ENCODE assay signal across 1 cellular context in the genomic region with DNA sequence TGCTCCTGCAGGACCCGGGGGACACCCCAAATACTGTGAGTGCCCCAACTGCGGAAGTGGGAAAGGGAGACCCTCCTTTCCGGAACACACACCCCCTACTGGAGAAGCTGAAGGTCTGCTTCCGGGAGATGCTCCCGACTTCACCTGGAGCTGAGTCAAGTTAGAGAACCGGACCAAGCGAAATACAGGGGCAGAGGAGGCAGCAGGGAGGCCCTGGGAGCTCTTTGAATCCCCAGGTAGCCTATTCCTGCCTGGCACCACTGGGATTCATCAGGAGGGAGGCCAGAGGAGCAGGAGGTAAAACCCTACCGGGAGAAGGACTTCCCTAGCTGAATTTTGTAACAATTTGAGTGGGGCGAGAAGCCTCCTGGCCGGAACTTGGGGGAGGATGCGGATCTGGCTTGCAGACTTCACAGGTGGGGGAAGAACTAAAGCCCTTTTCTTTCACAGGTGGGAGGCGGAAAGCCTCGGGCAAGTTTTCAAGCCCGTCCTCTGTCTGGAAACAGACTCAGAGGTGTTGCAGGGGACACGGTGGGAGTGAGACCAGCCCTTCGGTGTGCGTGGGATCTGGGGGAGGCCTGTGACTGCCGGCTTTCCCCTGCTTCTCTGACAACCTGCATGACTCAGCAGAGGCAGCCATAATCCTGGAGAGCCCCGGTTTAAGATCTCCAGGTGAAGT.
A peak's percentile ranks its signal among the peaks of the same experiment; 100 is the strongest.
TF ChIP-seq lines count a peak whose summit lies in the region.

No MANE protein-coding gene starts in this region.

TF ChIP-seq in K562, 482 proteins besides CTCF, POLR2A, EP300 and RAD21 (continued from another document):
- TF ChIP-seq, protein P1, sequence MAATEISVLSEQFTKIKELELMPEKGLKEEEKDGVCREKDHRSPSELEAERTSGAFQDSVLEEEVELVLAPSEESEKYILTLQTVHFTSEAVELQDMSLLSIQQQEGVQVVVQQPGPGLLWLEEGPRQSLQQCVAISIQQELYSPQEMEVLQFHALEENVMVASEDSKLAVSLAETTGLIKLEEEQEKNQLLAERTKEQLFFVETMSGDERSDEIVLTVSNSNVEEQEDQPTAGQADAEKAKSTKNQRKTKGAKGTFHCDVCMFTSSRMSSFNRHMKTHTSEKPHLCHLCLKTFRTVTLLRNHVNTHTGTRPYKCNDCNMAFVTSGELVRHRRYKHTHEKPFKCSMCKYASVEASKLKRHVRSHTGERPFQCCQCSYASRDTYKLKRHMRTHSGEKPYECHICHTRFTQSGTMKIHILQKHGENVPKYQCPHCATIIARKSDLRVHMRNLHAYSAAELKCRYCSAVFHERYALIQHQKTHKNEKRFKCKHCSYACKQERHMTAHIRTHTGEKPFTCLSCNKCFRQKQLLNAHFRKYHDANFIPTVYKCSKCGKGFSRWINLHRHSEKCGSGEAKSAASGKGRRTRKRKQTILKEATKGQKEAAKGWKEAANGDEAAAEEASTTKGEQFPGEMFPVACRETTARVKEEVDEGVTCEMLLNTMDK (IDR thresholded peaks at IDR 0.05; ENCODE audit: borderline replicate concordance, insufficient read depth, low read depth, low read length, poor library complexity, severe bottlenecking), result peak; percentile 7
- TF ChIP-seq, protein P2, sequence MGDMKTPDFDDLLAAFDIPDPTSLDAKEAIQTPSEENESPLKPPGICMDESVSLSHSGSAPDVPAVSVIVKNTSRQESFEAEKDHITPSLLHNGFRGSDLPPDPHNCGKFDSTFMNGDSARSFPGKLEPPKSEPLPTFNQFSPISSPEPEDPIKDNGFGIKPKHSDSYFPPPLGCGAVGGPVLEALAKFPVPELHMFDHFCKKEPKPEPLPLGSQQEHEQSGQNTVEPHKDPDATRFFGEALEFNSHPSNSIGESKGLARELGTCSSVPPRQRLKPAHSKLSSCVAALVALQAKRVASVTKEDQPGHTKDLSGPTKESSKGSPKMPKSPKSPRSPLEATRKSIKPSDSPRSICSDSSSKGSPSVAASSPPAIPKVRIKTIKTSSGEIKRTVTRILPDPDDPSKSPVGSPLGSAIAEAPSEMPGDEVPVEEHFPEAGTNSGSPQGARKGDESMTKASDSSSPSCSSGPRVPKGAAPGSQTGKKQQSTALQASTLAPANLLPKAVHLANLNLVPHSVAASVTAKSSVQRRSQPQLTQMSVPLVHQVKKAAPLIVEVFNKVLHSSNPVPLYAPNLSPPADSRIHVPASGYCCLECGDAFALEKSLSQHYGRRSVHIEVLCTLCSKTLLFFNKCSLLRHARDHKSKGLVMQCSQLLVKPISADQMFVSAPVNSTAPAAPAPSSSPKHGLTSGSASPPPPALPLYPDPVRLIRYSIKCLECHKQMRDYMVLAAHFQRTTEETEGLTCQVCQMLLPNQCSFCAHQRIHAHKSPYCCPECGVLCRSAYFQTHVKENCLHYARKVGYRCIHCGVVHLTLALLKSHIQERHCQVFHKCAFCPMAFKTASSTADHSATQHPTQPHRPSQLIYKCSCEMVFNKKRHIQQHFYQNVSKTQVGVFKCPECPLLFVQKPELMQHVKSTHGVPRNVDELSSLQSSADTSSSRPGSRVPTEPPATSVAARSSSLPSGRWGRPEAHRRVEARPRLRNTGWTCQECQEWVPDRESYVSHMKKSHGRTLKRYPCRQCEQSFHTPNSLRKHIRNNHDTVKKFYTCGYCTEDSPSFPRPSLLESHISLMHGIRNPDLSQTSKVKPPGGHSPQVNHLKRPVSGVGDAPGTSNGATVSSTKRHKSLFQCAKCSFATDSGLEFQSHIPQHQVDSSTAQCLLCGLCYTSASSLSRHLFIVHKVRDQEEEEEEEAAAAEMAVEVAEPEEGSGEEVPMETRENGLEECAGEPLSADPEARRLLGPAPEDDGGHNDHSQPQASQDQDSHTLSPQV (IDR thresholded peaks at IDR 0.05), result no peak
- TF ChIP-seq ARNT (IDR thresholded peaks at IDR 0.05) (no peak), CAMTA2 (CRISPR knock-in tag; conservative IDR thresholded peaks at IDR 0.05) (no peak), NFE2 (IDR thresholded peaks at IDR 0.05; ENCODE audit: low read depth) (peak; percentile 80)
- TF ChIP-seq, protein P3, sequence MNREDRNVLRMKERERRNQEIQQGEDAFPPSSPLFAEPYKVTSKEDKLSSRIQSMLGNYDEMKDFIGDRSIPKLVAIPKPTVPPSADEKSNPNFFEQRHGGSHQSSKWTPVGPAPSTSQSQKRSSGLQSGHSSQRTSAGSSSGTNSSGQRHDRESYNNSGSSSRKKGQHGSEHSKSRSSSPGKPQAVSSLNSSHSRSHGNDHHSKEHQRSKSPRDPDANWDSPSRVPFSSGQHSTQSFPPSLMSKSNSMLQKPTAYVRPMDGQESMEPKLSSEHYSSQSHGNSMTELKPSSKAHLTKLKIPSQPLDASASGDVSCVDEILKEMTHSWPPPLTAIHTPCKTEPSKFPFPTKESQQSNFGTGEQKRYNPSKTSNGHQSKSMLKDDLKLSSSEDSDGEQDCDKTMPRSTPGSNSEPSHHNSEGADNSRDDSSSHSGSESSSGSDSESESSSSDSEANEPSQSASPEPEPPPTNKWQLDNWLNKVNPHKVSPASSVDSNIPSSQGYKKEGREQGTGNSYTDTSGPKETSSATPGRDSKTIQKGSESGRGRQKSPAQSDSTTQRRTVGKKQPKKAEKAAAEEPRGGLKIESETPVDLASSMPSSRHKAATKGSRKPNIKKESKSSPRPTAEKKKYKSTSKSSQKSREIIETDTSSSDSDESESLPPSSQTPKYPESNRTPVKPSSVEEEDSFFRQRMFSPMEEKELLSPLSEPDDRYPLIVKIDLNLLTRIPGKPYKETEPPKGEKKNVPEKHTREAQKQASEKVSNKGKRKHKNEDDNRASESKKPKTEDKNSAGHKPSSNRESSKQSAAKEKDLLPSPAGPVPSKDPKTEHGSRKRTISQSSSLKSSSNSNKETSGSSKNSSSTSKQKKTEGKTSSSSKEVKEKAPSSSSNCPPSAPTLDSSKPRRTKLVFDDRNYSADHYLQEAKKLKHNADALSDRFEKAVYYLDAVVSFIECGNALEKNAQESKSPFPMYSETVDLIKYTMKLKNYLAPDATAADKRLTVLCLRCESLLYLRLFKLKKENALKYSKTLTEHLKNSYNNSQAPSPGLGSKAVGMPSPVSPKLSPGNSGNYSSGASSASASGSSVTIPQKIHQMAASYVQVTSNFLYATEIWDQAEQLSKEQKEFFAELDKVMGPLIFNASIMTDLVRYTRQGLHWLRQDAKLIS (CRISPR knock-in tag; IDR thresholded peaks at IDR 0.05), result no peak
